In genomic region chr1:167119696-167120095, GRCh38 we compare ENCODE assay signal across 1 cellular context.
TF ChIP-seq lines count a peak whose summit lies in the region.

No MANE protein-coding gene starts in this region.

TF ChIP-seq in H1, 55 proteins besides CTCF, POLR2A, EP300 and RAD21:
- no peak for TF ChIP-seq JUND (IDR thresholded peaks at IDR 0.05; ENCODE audit: low read length)
